In genomic region chr20:58389968-58390658, GRCh38 we compare ENCODE assay signal across 8 cellular contexts. TPM values are rescaled to one million over a fixed set of nuclear protein-coding genes. Genes with fewer than 3 reads are reported as not detected.
A peak's percentile ranks its signal among the peaks of the same experiment; 100 is the strongest.
DNase-seq lines count a peak whose midpoint lies in the region; ATAC-seq and TF ChIP-seq lines count a peak whose summit lies in the region.

No MANE protein-coding gene starts in this region.

- peak overlapping the region; percentile 89 for H3K4me3 ChIP-seq in CD4-positive, CD25-positive, alpha-beta regulatory T cell (ENCODE audit: low read depth, low read length)
- peak overlapping the region; percentile 73 for H3K4me3 ChIP-seq in OCI-LY7 (ENCODE audit: low read depth, low read length, poor library complexity, severe bottlenecking)
- peak overlapping the region; percentile 71 for H3K4me3 ChIP-seq in endocrine pancreas (ENCODE audit: control insufficient read depth, insufficient read depth, low read length)
- H3K4me3 ChIP-seq in neural progenitor cell, result peak overlapping the region; percentile 71

- H3K36me3 Mint-ChIP-seq in CD4-positive, CD25-positive, alpha-beta regulatory T cell, result peaks cover 25% of the 10 kb centered on the region
- peaks cover 35% of the 10 kb centered on the region for H3K36me3 Mint-ChIP-seq in neural progenitor cell

- no peaks in the 10 kb centered on the region for H3K9me2 ChIP-seq in OCI-LY7 (ENCODE audit: insufficient read depth, low read length)

- H3K79me2 ChIP-seq in OCI-LY7 (ENCODE audit: insufficient read depth, low read depth, low read length) (peaks cover 59% of the 10 kb centered on the region), neural progenitor cell (ENCODE audit: low read depth) (peaks cover 62% of the 10 kb centered on the region)

- no peaks in the 10 kb centered on the region for H3K9me3 ChIP-seq in CD4-positive, CD25-positive, alpha-beta regulatory T cell (ENCODE audit: control insufficient read depth in 2 of 2, low read length in 2 of 2)
- H3K9me3 ChIP-seq in OCI-LY7 (ENCODE audit: low read length), result no peaks in the 10 kb centered on the region
- H3K9me3 ChIP-seq in endocrine pancreas (ENCODE audit: control insufficient read depth, low read length), result no peaks in the 10 kb centered on the region
- H3K9me3 ChIP-seq in neural progenitor cell (ENCODE audit: low read depth), result no peaks in the 10 kb centered on the region

- H3K4me1 ChIP-seq in CD4-positive, CD25-positive, alpha-beta regulatory T cell (ENCODE audit: control insufficient read depth, insufficient read depth, low read length, poor library complexity, severe bottlenecking), result peaks cover 44% of the 10 kb centered on the region
- H3K4me1 ChIP-seq in OCI-LY7 (ENCODE audit: insufficient read depth, low read length, poor library complexity, severe bottlenecking), result peaks cover 31% of the 10 kb centered on the region
- H3K4me1 ChIP-seq in endocrine pancreas (ENCODE audit: control insufficient read depth, insufficient read depth, low read length), result peaks cover 7% of the 10 kb centered on the region
- peaks cover 14% of the 10 kb centered on the region for H3K4me1 ChIP-seq in neural progenitor cell

- ATAC-seq in CD4-positive, CD25-positive, alpha-beta regulatory T cell (ENCODE audit: low read depth in 2 of 2), result no peak
- ATAC-seq in HG02885 (IDR thresholded peaks at IDR 0.05; ENCODE audit: poor library complexity, unreplicated experiment) (no peak), HG02884 (IDR thresholded peaks at IDR 0.05; ENCODE audit: unreplicated experiment) (no peak)

- POLR2A ChIA-PET in OCI-LY7 (lab: Charles Lee), result interaction anchor here (1.1 kb wide), 1 partner anchor 18 kb away, joined by 4 read pairs; no protein-coding TSS in a partner anchor

- peaks cover 7% of the 10 kb centered on the region for H3K36me3 ChIP-seq in CD4-positive, CD25-positive, alpha-beta regulatory T cell (ENCODE audit: control insufficient read depth, insufficient read depth, low read length)
- H3K36me3 ChIP-seq in OCI-LY7 (ENCODE audit: insufficient read depth, low read length) (peaks cover 52% of the 10 kb centered on the region), endocrine pancreas (ENCODE audit: control insufficient read depth, insufficient read depth, low read length) (no peaks in the 10 kb centered on the region), neural progenitor cell (no peaks in the 10 kb centered on the region)

- H3K27ac Mint-ChIP-seq in CD4-positive, CD25-positive, alpha-beta regulatory T cell, result peak overlapping the region; percentile 52 to 98 (median 95)
- peak overlapping the region; percentile 97 for H3K27ac Mint-ChIP-seq in neural progenitor cell

- peaks cover 3% of the 10 kb centered on the region for H3F3A ChIP-seq in neural progenitor cell (ENCODE audit: low read depth)

- H3K4me3 Mint-ChIP-seq in CD4-positive, CD25-positive, alpha-beta regulatory T cell, result peak overlapping the region; percentile 92 to 96 (median 94)
- peak overlapping the region; percentile 93 for H3K4me3 Mint-ChIP-seq in neural progenitor cell

- H2AFZ ChIP-seq in OCI-LY7 (ENCODE audit: low read length), result no peak overlapping the region
- H2AFZ ChIP-seq in neural progenitor cell (replicated peaks), result no peak overlapping the region

- H3K4me1 Mint-ChIP-seq in CD4-positive, CD25-positive, alpha-beta regulatory T cell, result peaks cover 32 to 58% (median 49%) of the 10 kb centered on the region in 4 donors
- peaks cover 20% of the 10 kb centered on the region for H3K4me1 Mint-ChIP-seq in neural progenitor cell

- no TSS peak for BruUV-seq in OCI-LY7 (replicated peaks; lab: Mats Ljungman, UMichigan)

- peak overlapping the region; percentile 99 for H3K27ac ChIP-seq in CD4-positive, CD25-positive, alpha-beta regulatory T cell (ENCODE audit: insufficient read depth, low read length, poor library complexity, severe bottlenecking)
- H3K27ac ChIP-seq in OCI-LY7 (ENCODE audit: low read depth, low read length, poor library complexity, severe bottlenecking), result peak overlapping the region; percentile 68
- H3K27ac ChIP-seq in neural progenitor cell, result no peak overlapping the region

- H3K27me3 Mint-ChIP-seq in CD4-positive, CD25-positive, alpha-beta regulatory T cell, result peaks cover 5% of the 10 kb centered on the region
- peaks cover 9% of the 10 kb centered on the region for H3K27me3 Mint-ChIP-seq in neural progenitor cell (ENCODE audit: insufficient read depth, low read depth)

- no peaks in the 10 kb centered on the region for H3K27me3 ChIP-seq in CD4-positive, CD25-positive, alpha-beta regulatory T cell (ENCODE audit: control insufficient read depth, insufficient read depth, low read length)
- no peaks in the 10 kb centered on the region for H3K27me3 ChIP-seq in endocrine pancreas (ENCODE audit: control insufficient read depth, insufficient read depth, low read length)
- no peaks in the 10 kb centered on the region for H3K27me3 ChIP-seq in neural progenitor cell

- peaks cover 0 to 2% (median 0%) of the 10 kb centered on the region in 7 donors for H3K9me3 Mint-ChIP-seq in CD4-positive, CD25-positive, alpha-beta regulatory T cell
- H3K9me3 Mint-ChIP-seq in neural progenitor cell, result peaks cover 4% of the 10 kb centered on the region

- peaks cover 27% of the 10 kb centered on the region for H4K20me1 ChIP-seq in OCI-LY7 (ENCODE audit: insufficient read depth, low read length)
- peaks cover 54% of the 10 kb centered on the region for H4K20me1 ChIP-seq in neural progenitor cell (ENCODE audit: low read depth)

- H3K9ac ChIP-seq in endocrine pancreas (ENCODE audit: control insufficient read depth, insufficient read depth, low read length), result peak overlapping the region; percentile 36
- H3K9ac ChIP-seq in neural progenitor cell, result peak overlapping the region; percentile 58

- no peak for DNase-seq in CD4-positive, CD25-positive, alpha-beta regulatory T cell
- DNase-seq in OCI-LY7 (ENCODE audit: low spot score) (no peak), neural progenitor cell (ENCODE audit: low spot score) (no peak), AG08395 (ENCODE audit: low spot score) (no peak), NCI-H2107 (lab: John Stamatoyannopoulos, UW) (no peak)

- CTCF ChIA-PET in OCI-LY7 (lab: Charles Lee; ENCODE audit: unreplicated experiment), result no interaction called here

- TF ChIP-seq CTCF in OCI-LY7 (conservative IDR thresholded peaks at IDR 0.05; ENCODE audit: low read length) (no peak), neural progenitor cell (IDR thresholded peaks at IDR 0.05) (no peak)

- intact Hi-C loops in OCI-LY7 (cut with micrococcal nuclease; ENCODE audit: unreplicated experiment), result loop anchor here (10.0 kb wide), 1 partner anchor 155 kb away; no protein-coding TSS in a partner anchor

- peak overlapping the region; percentile 88 for H3K4me2 ChIP-seq in OCI-LY7 (ENCODE audit: low read length)
- peak overlapping the region; percentile 96 for H3K4me2 ChIP-seq in neural progenitor cell

RNA-seq across cellular contexts. Expression of gene VAPB, which starts 1.1 kb away (rescaled TPM):
- total RNA-seq in CD4-positive, CD25-positive, alpha-beta regulatory T cell, result 25.7 TPM
- 10 to 100 TPM; 18.9 to 25.2 (median 21.0) TPM for polyA plus RNA-seq in CD4-positive, CD25-positive, alpha-beta regulatory T cell
- total RNA-seq in OCI-LY7 (2014; rRNA removed; shearing (Covaris generic)), result 12.1 and 13.3 TPM in 2 replicates
- total RNA-seq in OCI-LY7 (2022) (41.8 and 43.2 TPM in 2 replicates), neural progenitor cell (ENCODE audit: low replicate concordance) (26.0 and 31.9 TPM in 2 replicates)
